Comparison of ENCODE assay signal across 13 cellular contexts in genomic region chr3:140363801-140364200, GRCh38.
A peak's percentile ranks its signal among the peaks of the same experiment; 100 is the strongest.
DNase-seq lines count a peak whose midpoint lies in the region; ATAC-seq lines count a peak whose summit lies in the region.
"Had no signal": no experiment of that assay in that cellular context is flagged by ENCODE, and none has a peak within 500 bp of the region (broad histone marks: within the 10 kb centered on the region; RNA-seq: fewer than 3 reads in every experiment).

No MANE protein-coding gene starts in this region.

- no peak overlapping the region for H3K27ac ChIP-seq in epithelial cell of prostate
- H3K27ac ChIP-seq: neutrophil, SJSA1, skin epidermis had no signal

- no peak for ATAC-seq in HG03520 (IDR thresholded peaks at IDR 0.05; ENCODE audit: unreplicated experiment)

- peak; percentile 11 for DNase-seq in stimulated activated CD4-positive, alpha-beta T cell treated with anti-CD3 and anti-CD28 coated beads, Interleukin-1b, Interleukin-23, amount 100 ng/mL, for 48 hours
- no peak for DNase-seq in stimulated activated CD4-positive, alpha-beta T cell treated with anti-CD3 and anti-CD28 coated beads, Interleukin-4, amount 100 ng/mL, for 24 hours
- DNase-seq in NCI-H146 (lab: John Stamatoyannopoulos, UW): peak; percentile 69
- peak; percentile 26 for DNase-seq in epithelial cell of prostate (ENCODE audit: low read depth, low spot score)
- DNase-seq in D341Med (ENCODE audit: low spot score): no peak
- no peak for DNase-seq in NCI-H1092 treated with DMSO at 0.1 percent for 48 hours (lab: John Stamatoyannopoulos, UW)
- DNase-seq: HCEC 1CT, MG63, substantia nigra had no signal

Comparison
In these comparisons a context has a peak if more than half of its experiments do, and no peak if none do; other contexts are left out.
1. DNase-seq: peak in stimulated activated CD4-positive, alpha-beta T cell treated with anti-CD3 and anti-CD28 coated beads, Interleukin-1b, Interleukin-23, amount 100 ng/mL, for 48 hours (single experiment), NCI-H146 (single experiment) and epithelial cell of prostate (single experiment); none in stimulated activated CD4-positive, alpha-beta T cell treated with anti-CD3 and anti-CD28 coated beads, Interleukin-4, amount 100 ng/mL, for 24 hours (single experiment), D341Med (single experiment) and NCI-H1092 treated with DMSO at 0.1 percent for 48 hours (single experiment).